Comparison of ENCODE assay signal across 11 cellular contexts in the genomic region with DNA sequence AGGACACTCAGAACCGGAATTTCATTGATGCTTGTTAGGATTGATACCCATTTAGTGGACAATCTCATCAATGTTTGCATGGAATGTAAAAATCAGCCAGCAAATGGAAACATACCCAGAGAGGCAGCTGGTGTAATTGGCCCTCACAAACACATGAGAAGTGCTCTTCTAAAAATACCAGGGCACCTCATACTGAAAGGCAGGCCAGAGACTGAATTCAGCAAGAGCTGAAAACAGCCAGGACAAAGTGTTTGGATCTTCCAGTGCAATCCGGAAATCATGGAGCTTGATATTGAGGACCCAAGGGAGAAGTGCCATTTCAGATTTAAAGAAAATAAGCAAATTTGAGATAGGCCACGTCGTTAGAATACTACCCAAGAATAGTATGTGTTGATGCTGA.
"Had no signal": no experiment of that assay in that cellular context is flagged by ENCODE, and none has a peak within 500 bp of the region (broad histone marks: within the 10 kb centered on the region; RNA-seq: fewer than 3 reads in every experiment).

No MANE protein-coding gene starts in this region.

- DNase-seq: activated CD4-positive, alpha-beta T cell treated with anti-CD3 and anti-CD28 coated beads, Interleukin-2, amount 50 U/mL, for 48 hours; colonic mucosa; effector CD4-positive, alpha-beta T cell; stimulated activated naive CD8-positive, alpha-beta T cell treated with anti-CD3 and anti-CD28 coated beads, Interleukin-15, Interleukin-2, amounts not matched to agents 100 U/mL and 50 U/mL, for 24 hours; SW 1271; T-helper 2 cell; trophoblast cell had no signal

- H3K4me3 ChIP-seq: colonic mucosa, skin epidermis, suprapubic skin had no signal

- H3K4me1 ChIP-seq: colonic mucosa had no signal

- H3K9me3 ChIP-seq: colonic mucosa, suprapubic skin had no signal

- FAIRE-seq: bronchial epithelial cell, frontal cortex had no signal

- H3K36me3 ChIP-seq: colonic mucosa, suprapubic skin had no signal

- H3K27me3 ChIP-seq: colonic mucosa, suprapubic skin had no signal

- H3K27ac ChIP-seq: colonic mucosa, skin epidermis, suprapubic skin had no signal

- ATAC-seq: stimulated activated naive CD8-positive, alpha-beta T cell treated with anti-CD3 and anti-CD28 coated beads, Interleukin-15, Interleukin-2, amounts not matched to agents 100 U/mL and 50 U/mL, for 24 hours had no signal
